Comparison of ENCODE assay signal across 8 cellular contexts in genomic region chr17:1484586-1485310, GRCh38. TPM values are rescaled to one million over a fixed set of nuclear protein-coding genes. Genes with fewer than 3 reads are reported as not detected.
DNase-seq lines count a peak whose midpoint lies in the region; ATAC-seq and TF ChIP-seq lines count a peak whose summit lies in the region.

No MANE protein-coding gene starts in this region.

- H3K9me3 ChIP-seq in left ventricle myocardium inferior (replicated peaks), result no peaks in the 10 kb centered on the region

- DNase-seq in NOMO-1 (lab: John Stamatoyannopoulos, UW; ENCODE audit: unreplicated experiment in 2 of 2) (peak; percentile 40 to 44), NOMO-1 treated with dmso at 0.1 percent for 144 hours (lab: John Stamatoyannopoulos, UW; ENCODE audit: unreplicated experiment) (no peak), NCI-H82 (lab: John Stamatoyannopoulos, UW) (peak; percentile 92), left ventricle myocardium inferior (peak; percentile 61), retinal pigment epithelial cell (ENCODE audit: low read depth) (no peak), foreskin melanocyte (no peak)
- DNase-seq in activated T-helper 9 cell treated with anti-CD3 and anti-CD28 coated beads, Interleukin-2, amount 50 U/mL, for 16 hours (ENCODE audit: low read depth), result peak; percentile 36

- H3K27me3 ChIP-seq in left ventricle myocardium inferior (ENCODE audit: low read depth), result no peaks in the 10 kb centered on the region

- H3K27ac ChIP-seq in left ventricle myocardium inferior (replicated peaks), result peak overlapping the region; percentile 98

- TF ChIP-seq CTCF in left ventricle myocardium inferior (IDR thresholded peaks at IDR 0.05; ENCODE audit: borderline replicate concordance) (no peak), retinal pigment epithelial cell (conservative IDR thresholded peaks at IDR 0.05; ENCODE audit: low read depth, low read length) (peak; percentile 19)

- intact Hi-C loops in left ventricle myocardium inferior (cut with micrococcal nuclease), result no loop called here

- peaks cover 81% of the 10 kb centered on the region for H3K4me1 ChIP-seq in left ventricle myocardium inferior

- H3K36me3 ChIP-seq in left ventricle myocardium inferior, result peaks cover 43% of the 10 kb centered on the region

- ATAC-seq in HG02840 (IDR thresholded peaks at IDR 0.05; ENCODE audit: low FRiP score, unreplicated experiment), result peak; percentile 38

- H3K4me3 ChIP-seq in left ventricle myocardium inferior, result peak overlapping the region; percentile 84
- peak overlapping the region; percentile 50 for H3K4me3 ChIP-seq in retinal pigment epithelial cell (ENCODE audit: low read length)

RNA-seq across cellular contexts. Expression of gene MYO1C, which starts 7.7 kb away (rescaled TPM):
- 150 TPM for total RNA-seq in left ventricle myocardium inferior

RNA-seq across cellular contexts. Expression of gene CRK, which starts 28.7 kb away (rescaled TPM):
- 37.5 TPM for total RNA-seq in left ventricle myocardium inferior

RNA-seq across cellular contexts. Expression of gene INPP5K, which starts 31.7 kb away (rescaled TPM):
- 35.2 TPM for total RNA-seq in left ventricle myocardium inferior

Comparison
In these comparisons a context has a peak if more than half of its experiments do, and no peak if none do; other contexts are left out.
1. DNase-seq: peak in NOMO-1 (2 of 2), NCI-H82 (single experiment), activated T-helper 9 cell treated with anti-CD3 and anti-CD28 coated beads, Interleukin-2, amount 50 U/mL, for 16 hours (single experiment) and left ventricle myocardium inferior (single experiment); none in NOMO-1 treated with dmso at 0.1 percent for 144 hours (single experiment), retinal pigment epithelial cell (single experiment) and foreskin melanocyte (single experiment).